In the genomic region with DNA sequence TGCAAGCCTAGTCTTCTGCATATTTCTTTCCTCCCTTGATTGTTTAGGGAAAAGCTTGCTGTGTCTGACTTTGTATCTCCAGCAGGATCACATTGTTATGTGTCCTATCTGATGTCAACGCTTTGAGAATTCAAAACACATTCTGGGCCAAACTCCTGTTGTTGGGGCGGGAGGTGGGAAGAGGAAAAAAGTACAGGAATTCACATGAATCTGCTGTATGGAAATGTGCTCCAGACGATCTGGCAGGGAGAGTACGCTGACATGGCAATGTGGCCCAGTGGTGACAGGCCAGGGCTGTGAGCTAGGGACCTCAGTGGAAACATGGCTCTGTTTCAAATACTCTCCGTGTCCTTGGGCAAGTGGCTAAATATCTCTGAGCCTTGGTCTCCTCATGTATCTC, we compare ENCODE assay signal across 14 cellular contexts.
DNase-seq lines count a peak whose midpoint lies in the region; ATAC-seq and TF ChIP-seq lines count a peak whose summit lies in the region.
"Had no signal": no experiment of that assay in that cellular context is flagged by ENCODE, and none has a peak within 500 bp of the region (broad histone marks: within the 10 kb centered on the region; RNA-seq: fewer than 3 reads in every experiment).

No MANE protein-coding gene starts in this region.

- H3K27me3 Mint-ChIP-seq in GM23338 (ENCODE audit: insufficient read depth, low read depth, poor library complexity) (peaks cover 4% of the 10 kb centered on the region), progenitor cell of endocrine pancreas (no peaks in the 10 kb centered on the region)
- H3K27me3 Mint-ChIP-seq: activated CD4-positive, alpha-beta memory T cell treated with anti-CD3 and anti-CD28 coated beads, Interleukin-2, amount 10 ng/mL, durations not matched to agents 7 days and 5 days had no signal

- H3K36me3 ChIP-seq in GM23338 (ENCODE audit: insufficient read depth): no peaks in the 10 kb centered on the region
- H3K36me3 ChIP-seq: lower lobe of right lung, thyroid gland had no signal

- no peaks in the 10 kb centered on the region for H3K9me3 Mint-ChIP-seq in GM23338
- no peaks in the 10 kb centered on the region for H3K9me3 Mint-ChIP-seq in progenitor cell of endocrine pancreas (ENCODE audit: low read depth)
- H3K9me3 Mint-ChIP-seq: activated CD4-positive, alpha-beta memory T cell treated with anti-CD3 and anti-CD28 coated beads, Interleukin-2, amount 10 ng/mL, durations not matched to agents 7 days and 5 days; activated T-helper 2 cell treated with anti-CD3 and anti-CD28 coated beads, Interferon-gamma antibody, Interleukin-2, Interleukin-4, amounts not matched to agents 10 μg/mL and 5 μg/mL and 100 μg/mL, durations not matched to agents 14 hours and 24 hours and 36 hours had no signal

- no peaks in the 10 kb centered on the region for H3F3A ChIP-seq in GM23338 (replicated peaks; ENCODE audit: low read depth)

- no peaks in the 10 kb centered on the region for H3K9me2 ChIP-seq in GM23338 (ENCODE audit: insufficient read depth)

- no peaks in the 10 kb centered on the region for H4K20me1 ChIP-seq in GM23338 (replicated peaks; ENCODE audit: insufficient read depth)

- ATAC-seq in GM23338: no peak; the same call in 1 of the 3 replicates
- ATAC-seq in left ventricle myocardium superior: peak; percentile 67
- ATAC-seq in GM21723 (IDR thresholded peaks at IDR 0.05; ENCODE audit: unreplicated experiment): no peak
- ATAC-seq in GM19463 (IDR thresholded peaks at IDR 0.05; ENCODE audit: unreplicated experiment): no peak

- no peak overlapping the region for H3K4me3 ChIP-seq in GM23338
- H3K4me3 ChIP-seq: lower lobe of right lung, thyroid gland had no signal

- TF ChIP-seq CTCF in GM23338 (conservative IDR thresholded peaks at IDR 0.05; ENCODE audit: low read depth in 2 of 2) (no peak), progenitor cell of endocrine pancreas (IDR thresholded peaks at IDR 0.05; ENCODE audit: unreplicated experiment) (no peak)

- H3K27me3 ChIP-seq in GM23338 (ENCODE audit: insufficient read depth): no peaks in the 10 kb centered on the region
- H3K27me3 ChIP-seq: thyroid gland had no signal

- no peak for DNase-seq in GM23338 (ENCODE audit: low spot score)
- DNase-seq in brain pericyte (ENCODE audit: low read depth, low spot score): peak; percentile 45
- DNase-seq in left ventricle myocardium superior: no peak
- DNase-seq in progenitor cell of endocrine pancreas (ENCODE audit: low spot score, unreplicated experiment): no peak
- DNase-seq in stimulated activated CD4-positive, alpha-beta T cell treated with anti-CD3 and anti-CD28 coated beads, Interleukin-4, amount 100 ng/mL, for 1 hour: no peak
- no peak for DNase-seq in SKM-1 treated with dmso at 0.1 percent for 144 hours (lab: John Stamatoyannopoulos, UW; ENCODE audit: unreplicated experiment)
- DNase-seq: activated CD4-positive, alpha-beta memory T cell treated with anti-CD3 and anti-CD28 coated beads, Interleukin-2, amount 10 ng/mL, durations not matched to agents 7 days and 5 days; DMS153; lower lobe of right lung; SHP77 treated with DMSO at 0.1 percent for 48 hours had no signal

- peaks cover 23% of the 10 kb centered on the region for H3K4me1 ChIP-seq in GM23338 (ENCODE audit: insufficient read depth)

- no peak overlapping the region; the same call in 1 of the 2 replicates for H3K4me2 ChIP-seq in GM23338

- no peaks in the 10 kb centered on the region for H3K79me2 ChIP-seq in GM23338 (replicated peaks; ENCODE audit: insufficient read depth)

- intact Hi-C loops in left ventricle myocardium superior (cut with micrococcal nuclease): no loop called here

- H3K27ac Mint-ChIP-seq in GM23338: peak overlapping the region; percentile 1
- H3K27ac Mint-ChIP-seq in progenitor cell of endocrine pancreas: peak overlapping the region; percentile 15
- H3K27ac Mint-ChIP-seq: activated CD4-positive, alpha-beta memory T cell treated with anti-CD3 and anti-CD28 coated beads, Interleukin-2, amount 10 ng/mL, durations not matched to agents 7 days and 5 days; activated T-helper 2 cell treated with anti-CD3 and anti-CD28 coated beads, Interferon-gamma antibody, Interleukin-2, Interleukin-4, amounts not matched to agents 10 μg/mL and 5 μg/mL and 100 μg/mL, durations not matched to agents 14 hours and 24 hours and 36 hours had no signal

- H3K4me3 Mint-ChIP-seq in GM23338 (no peak overlapping the region), progenitor cell of endocrine pancreas (ENCODE audit: low read depth) (no peak overlapping the region)
- H3K4me3 Mint-ChIP-seq: activated CD4-positive, alpha-beta memory T cell treated with anti-CD3 and anti-CD28 coated beads, Interleukin-2, amount 10 ng/mL, durations not matched to agents 7 days and 5 days had no signal

- H3K4me1 Mint-ChIP-seq in GM23338: peaks cover 34% of the 10 kb centered on the region
- H3K4me1 Mint-ChIP-seq in progenitor cell of endocrine pancreas (ENCODE audit: low read depth): peaks cover 11% of the 10 kb centered on the region
- H3K4me1 Mint-ChIP-seq: activated CD4-positive, alpha-beta memory T cell treated with anti-CD3 and anti-CD28 coated beads, Interleukin-2, amount 10 ng/mL, durations not matched to agents 7 days and 5 days had no signal

- H3K36me3 Mint-ChIP-seq in GM23338 (ENCODE audit: low read depth): no peaks in the 10 kb centered on the region; the same call in 2 of the 3 replicates
- H3K36me3 Mint-ChIP-seq in progenitor cell of endocrine pancreas (ENCODE audit: insufficient read depth): peaks cover 4% of the 10 kb centered on the region

- no peak overlapping the region for H2AFZ ChIP-seq in GM23338

- H3K27ac ChIP-seq in GM23338 (ENCODE audit: low read depth): no peak overlapping the region
- H3K27ac ChIP-seq: lower lobe of right lung had no signal

TF ChIP-seq in GM23338, 12 proteins besides CTCF, POLR2A, EP300 and RAD21 (continues in another document):
- no peak; the same call in 1 of the 2 replicates for TF ChIP-seq CREB1 (CRISPR knock-in tag; IDR thresholded peaks at IDR 0.05; ENCODE audit: low read depth)
- TF ChIP-seq, protein P1, sequence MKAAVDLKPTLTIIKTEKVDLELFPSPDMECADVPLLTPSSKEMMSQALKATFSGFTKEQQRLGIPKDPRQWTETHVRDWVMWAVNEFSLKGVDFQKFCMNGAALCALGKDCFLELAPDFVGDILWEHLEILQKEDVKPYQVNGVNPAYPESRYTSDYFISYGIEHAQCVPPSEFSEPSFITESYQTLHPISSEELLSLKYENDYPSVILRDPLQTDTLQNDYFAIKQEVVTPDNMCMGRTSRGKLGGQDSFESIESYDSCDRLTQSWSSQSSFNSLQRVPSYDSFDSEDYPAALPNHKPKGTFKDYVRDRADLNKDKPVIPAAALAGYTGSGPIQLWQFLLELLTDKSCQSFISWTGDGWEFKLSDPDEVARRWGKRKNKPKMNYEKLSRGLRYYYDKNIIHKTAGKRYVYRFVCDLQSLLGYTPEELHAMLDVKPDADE (IDR thresholded peaks at IDR 0.05): no peak
- TF ChIP-seq EZH2 (IDR thresholded peaks at IDR 0.05; ENCODE audit: low read depth, unreplicated experiment): no peak
- TF ChIP-seq EZH2phosphoT487 (IDR thresholded peaks at IDR 0.05; ENCODE audit: unreplicated experiment): no peak
- TF ChIP-seq STAT1 (IDR thresholded peaks at IDR 0.05; ENCODE audit: unreplicated experiment): no peak
- TF ChIP-seq, protein P2, sequence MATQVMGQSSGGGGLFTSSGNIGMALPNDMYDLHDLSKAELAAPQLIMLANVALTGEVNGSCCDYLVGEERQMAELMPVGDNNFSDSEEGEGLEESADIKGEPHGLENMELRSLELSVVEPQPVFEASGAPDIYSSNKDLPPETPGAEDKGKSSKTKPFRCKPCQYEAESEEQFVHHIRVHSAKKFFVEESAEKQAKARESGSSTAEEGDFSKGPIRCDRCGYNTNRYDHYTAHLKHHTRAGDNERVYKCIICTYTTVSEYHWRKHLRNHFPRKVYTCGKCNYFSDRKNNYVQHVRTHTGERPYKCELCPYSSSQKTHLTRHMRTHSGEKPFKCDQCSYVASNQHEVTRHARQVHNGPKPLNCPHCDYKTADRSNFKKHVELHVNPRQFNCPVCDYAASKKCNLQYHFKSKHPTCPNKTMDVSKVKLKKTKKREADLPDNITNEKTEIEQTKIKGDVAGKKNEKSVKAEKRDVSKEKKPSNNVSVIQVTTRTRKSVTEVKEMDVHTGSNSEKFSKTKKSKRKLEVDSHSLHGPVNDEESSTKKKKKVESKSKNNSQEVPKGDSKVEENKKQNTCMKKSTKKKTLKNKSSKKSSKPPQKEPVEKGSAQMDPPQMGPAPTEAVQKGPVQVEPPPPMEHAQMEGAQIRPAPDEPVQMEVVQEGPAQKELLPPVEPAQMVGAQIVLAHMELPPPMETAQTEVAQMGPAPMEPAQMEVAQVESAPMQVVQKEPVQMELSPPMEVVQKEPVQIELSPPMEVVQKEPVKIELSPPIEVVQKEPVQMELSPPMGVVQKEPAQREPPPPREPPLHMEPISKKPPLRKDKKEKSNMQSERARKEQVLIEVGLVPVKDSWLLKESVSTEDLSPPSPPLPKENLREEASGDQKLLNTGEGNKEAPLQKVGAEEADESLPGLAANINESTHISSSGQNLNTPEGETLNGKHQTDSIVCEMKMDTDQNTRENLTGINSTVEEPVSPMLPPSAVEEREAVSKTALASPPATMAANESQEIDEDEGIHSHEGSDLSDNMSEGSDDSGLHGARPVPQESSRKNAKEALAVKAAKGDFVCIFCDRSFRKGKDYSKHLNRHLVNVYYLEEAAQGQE (IDR thresholded peaks at IDR 0.05; ENCODE audit: unreplicated experiment): no peak
